ENCODE assay signal across 1 cellular context in genomic region chr17:76737082-76737675, GRCh38.
A peak's percentile ranks its signal among the peaks of the same experiment; 100 is the strongest.
TF ChIP-seq lines count a peak whose summit lies in the region.

TSS of gene SRSF2 (minus strand) at chr17:76737331. CDS start at chr17:76737160, 171 bp downstream.

TF ChIP-seq in K562, 482 proteins besides CTCF, POLR2A, EP300 and RAD21 (continued from another document and continues in another):
- TF ChIP-seq TCF3 (CRISPR knock-in tag; IDR thresholded peaks at IDR 0.05): peak; percentile 41; the same call in 1 of the 2 replicates
- peak; percentile 98 for TF ChIP-seq NELFE (IDR thresholded peaks at IDR 0.05; ENCODE audit: insufficient read depth, insufficient read length)
- peak; percentile 98 for TF ChIP-seq PCBP1 (IDR thresholded peaks at IDR 0.05; ENCODE audit: low read depth, low read length, poor library complexity, severe bottlenecking)
- TF ChIP-seq ZNF146 (CRISPR knock-in tag; IDR thresholded peaks at IDR 0.05; ENCODE audit: unreplicated experiment): no peak
- no peak for TF ChIP-seq DPF2 (IDR thresholded peaks at IDR 0.05)
- TF ChIP-seq TRIM25 (IDR thresholded peaks at IDR 0.05; ENCODE audit: borderline replicate concordance): no peak
- peak; percentile 99 for TF ChIP-seq SMAD1 (IDR thresholded peaks at IDR 0.05; ENCODE audit: low read depth, low read length, partially characterized antibody)
- TF ChIP-seq MCM2 (IDR thresholded peaks at IDR 0.05; ENCODE audit: low read depth): no peak
- peak; percentile 93 for TF ChIP-seq GTF2A2 (tag; IDR thresholded peaks at IDR 0.05)
- TF ChIP-seq NFYB (IDR thresholded peaks at IDR 0.05; ENCODE audit: extremely low read depth, insufficient read length): peak; percentile 61
- TF ChIP-seq NCOA1 (IDR thresholded peaks at IDR 0.05; ENCODE audit: low read depth): 0 out of 2 replicates have a peak, but pooled peaks have one; percentile 56
- peak; percentile 95 for TF ChIP-seq RBFOX2 (IDR thresholded peaks at IDR 0.05; ENCODE audit: low read depth, low read length)
- TF ChIP-seq KLF10 (CRISPR knock-in tag; IDR thresholded peaks at IDR 0.05): no peak
- no peak for TF ChIP-seq MTA2 (IDR thresholded peaks at IDR 0.05; ENCODE audit: low read depth)
- TF ChIP-seq RAD51 (IDR thresholded peaks at IDR 0.05; ENCODE audit: borderline replicate concordance, low read depth): no peak
- TF ChIP-seq TCF15 (CRISPR knock-in tag; IDR thresholded peaks at IDR 0.05): no peak
- peak; percentile 51 for TF ChIP-seq STAG1 (CRISPR knock-in tag; IDR thresholded peaks at IDR 0.05; ENCODE audit: borderline replicate concordance)
- TF ChIP-seq MAFF (IDR thresholded peaks at IDR 0.05; ENCODE audit: low read length): peak; percentile 64; the same call in 1 of the 2 replicates
- peak; percentile 62; the same call in 1 of the 2 replicates for TF ChIP-seq ETV5 (CRISPR knock-in tag; IDR thresholded peaks at IDR 0.05; ENCODE audit: low read depth)
- TF ChIP-seq TAF1 (IDR thresholded peaks at IDR 0.05; ENCODE audit: control insufficient read depth, extremely low read depth, insufficient read depth, low read length, severe bottlenecking): peak; percentile 99
- TF ChIP-seq ZFP1 (CRISPR knock-in tag; IDR thresholded peaks at IDR 0.05): no peak
- TF ChIP-seq ELF1 (tag; IDR thresholded peaks at IDR 0.05): peak; percentile 92
- TF ChIP-seq SFPQ (IDR thresholded peaks at IDR 0.05; ENCODE audit: low read depth, low read length): no peak
- TF ChIP-seq TRIM24 (IDR thresholded peaks at IDR 0.05): peak in 1 of 2 experiments; percentile 66; a peak in 2 of 4 replicates
- TF ChIP-seq ATF6 (CRISPR knock-in tag; IDR thresholded peaks at IDR 0.05): peak; percentile 90
- TF ChIP-seq AFF1 (IDR thresholded peaks at IDR 0.05; ENCODE audit: low read depth in 1 of 2, partially characterized antibody in 2 of 2): peak in 1 of 2 experiments; percentile 71
- TF ChIP-seq RCOR1 (IDR thresholded peaks at IDR 0.05; ENCODE audit: borderline replicate concordance in 1 of 2, low read depth in 2 of 2, low read length in 2 of 2): no peak; a peak in 1 of 4 replicates
- TF ChIP-seq ELF2 (CRISPR knock-in tag; IDR thresholded peaks at IDR 0.05): peak; percentile 73; the same call in 1 of the 2 replicates
- TF ChIP-seq CCNT2 (IDR thresholded peaks at IDR 0.05; ENCODE audit: borderline replicate concordance, extremely low read depth, insufficient read length, low read depth, low read length): peak; percentile 90
- peak; percentile 93 for TF ChIP-seq ZC3H4 (CRISPR knock-in tag; IDR thresholded peaks at IDR 0.05; ENCODE audit: borderline replicate concordance)
- TF ChIP-seq CHCHD3 (CRISPR knock-in tag; IDR thresholded peaks at IDR 0.05): peak; percentile 95; the same call in 1 of the 2 replicates
- TF ChIP-seq FOXK2 (conservative IDR thresholded peaks at IDR 0.05 in 1 of 2, IDR thresholded peaks at IDR 0.05 in 1 of 2; ENCODE audit: low read depth in 2 of 2): peak; percentile 77 to 80; a peak in 2 of 4 replicates
- TF ChIP-seq TEAD1 (CRISPR knock-in tag; IDR thresholded peaks at IDR 0.05): 0 out of 4 replicates have a peak, but pooled peaks of 1 of the 2 experiments have one; percentile 12
- TF ChIP-seq ZNF318 (IDR thresholded peaks at IDR 0.05; ENCODE audit: borderline replicate concordance in 1 of 2, low read depth in 1 of 2): no peak
- TF ChIP-seq ZNF785 (CRISPR knock-in tag; IDR thresholded peaks at IDR 0.05): no peak
- TF ChIP-seq BRD4 (IDR thresholded peaks at IDR 0.05): peak; percentile 79; the same call in 1 of the 2 replicates
- peak; percentile 9; the same call in 1 of the 2 replicates for TF ChIP-seq BHLHE40 (IDR thresholded peaks at IDR 0.05; ENCODE audit: low read length)
- peak; percentile 94 for TF ChIP-seq TAF7 (tag; IDR thresholded peaks at IDR 0.05)
- peak; percentile 88 for TF ChIP-seq ZNF224 (CRISPR knock-in tag; IDR thresholded peaks at IDR 0.05)
- peak; percentile 94 for TF ChIP-seq TAF9B (IDR thresholded peaks at IDR 0.05; ENCODE audit: partially characterized antibody)
- TF ChIP-seq RB1 (IDR thresholded peaks at IDR 0.05; ENCODE audit: low read depth): peak; percentile 98
- TF ChIP-seq SMARCA5 (IDR thresholded peaks at IDR 0.05): no peak
- 0 out of 2 replicates have a peak, but pooled peaks have one; percentile 69 for TF ChIP-seq ZBTB9 (CRISPR knock-in tag; IDR thresholded peaks at IDR 0.05)
- TF ChIP-seq PHB (CRISPR knock-in tag; IDR thresholded peaks at IDR 0.05): peak; percentile 93
- 0 out of 2 replicates have a peak, but pooled peaks have one; percentile 27 for TF ChIP-seq PTBP1 (IDR thresholded peaks at IDR 0.05; ENCODE audit: low read depth, low read length)
